24 cellular contexts compared by ENCODE assay signal in genomic region chr12:109744026-109744425, GRCh38. TPM values are rescaled to one million over a fixed set of nuclear protein-coding genes. Genes with fewer than 3 reads are reported as not detected.
A peak's percentile ranks its signal among the peaks of the same experiment; 100 is the strongest.
DNase-seq lines count a peak whose midpoint lies in the region; ATAC-seq and TF ChIP-seq lines count a peak whose summit lies in the region.
"Had no signal": no experiment of that assay in that cellular context is flagged by ENCODE, and none has a peak within 500 bp of the region (broad histone marks: within the 10 kb centered on the region; RNA-seq: fewer than 3 reads in every experiment).

No MANE protein-coding gene starts in this region.

- intact Hi-C loops in left lung (cut with DNase I), result no loop called here

- TF ChIP-seq CTCF in chondrocyte (IDR thresholded peaks at IDR 0.05), result no peak
- TF ChIP-seq CTCF in left lung (IDR thresholded peaks at IDR 0.05), result no peak

- no peak overlapping the region for H3K27ac ChIP-seq in left lung
- H3K27ac ChIP-seq: breast epithelium, neural progenitor cell, RWPE1 had no signal

- H3K4me1 Mint-ChIP-seq in chondrocyte (ENCODE audit: low read depth), result peaks cover 3% of the 10 kb centered on the region
- no peaks in the 10 kb centered on the region for H3K4me1 Mint-ChIP-seq in stimulated activated effector memory CD8-positive, alpha-beta T cell treated with anti-CD3 and anti-CD28 coated beads, Interleukin-12 subunit alpha, Interleukin-12 subunit beta, amount 100 ng/mL, for 72 hours
- H3K4me1 Mint-ChIP-seq: B cell had no signal

- no peak overlapping the region for H3K27ac Mint-ChIP-seq in chondrocyte (ENCODE audit: unreplicated experiment)
- no peak overlapping the region for H3K27ac Mint-ChIP-seq in stimulated activated effector memory CD8-positive, alpha-beta T cell treated with anti-CD3 and anti-CD28 coated beads, Interleukin-12 subunit alpha, Interleukin-12 subunit beta, amount 100 ng/mL, for 72 hours
- H3K27ac Mint-ChIP-seq: B cell, type B pancreatic cell had no signal

- H3K4me3 Mint-ChIP-seq in chondrocyte (ENCODE audit: unreplicated experiment), result no peak overlapping the region
- no peak overlapping the region for H3K4me3 Mint-ChIP-seq in stimulated activated effector memory CD8-positive, alpha-beta T cell treated with anti-CD3 and anti-CD28 coated beads, Interleukin-12 subunit alpha, Interleukin-12 subunit beta, amount 100 ng/mL, for 72 hours
- H3K4me3 Mint-ChIP-seq: B cell, neural progenitor cell, type B pancreatic cell had no signal

- no peak for ATAC-seq in left lung
- peak; percentile 14 for ATAC-seq in stimulated activated effector memory CD8-positive, alpha-beta T cell treated with anti-CD3 and anti-CD28 coated beads, Interleukin-12 subunit alpha, Interleukin-12 subunit beta, amount 100 ng/mL, for 72 hours
- ATAC-seq in HG03095 (IDR thresholded peaks at IDR 0.05; ENCODE audit: unreplicated experiment), result no peak
- ATAC-seq in GM19463 (IDR thresholded peaks at IDR 0.05; ENCODE audit: unreplicated experiment), result no peak
- ATAC-seq: GM12878, left lobe of liver had no signal

- no peaks in the 10 kb centered on the region for H3K27me3 ChIP-seq in left lung
- H3K27me3 ChIP-seq: breast epithelium, neural progenitor cell had no signal

- H3K27me3 Mint-ChIP-seq in chondrocyte (ENCODE audit: low read depth), result peaks cover 3% of the 10 kb centered on the region
- H3K27me3 Mint-ChIP-seq: type B pancreatic cell had no signal

- H3K9me3 Mint-ChIP-seq in chondrocyte (ENCODE audit: low read depth), result no peaks in the 10 kb centered on the region
- no peaks in the 10 kb centered on the region for H3K9me3 Mint-ChIP-seq in stimulated activated effector memory CD8-positive, alpha-beta T cell treated with anti-CD3 and anti-CD28 coated beads, Interleukin-12 subunit alpha, Interleukin-12 subunit beta, amount 100 ng/mL, for 72 hours
- H3K9me3 Mint-ChIP-seq: neural progenitor cell, type B pancreatic cell had no signal

- no peak overlapping the region for H3K4me3 ChIP-seq in left lung
- H3K4me3 ChIP-seq: breast epithelium, GM12878, neural progenitor cell had no signal

- H3K4me1 ChIP-seq in left lung, result no peaks in the 10 kb centered on the region
- H3K4me1 ChIP-seq: breast epithelium had no signal

- no peaks in the 10 kb centered on the region for H3K36me3 ChIP-seq in left lung
- H3K36me3 ChIP-seq: breast epithelium, neural progenitor cell had no signal

- DNase-seq in activated effector memory CD4-positive, alpha-beta T cell treated with anti-CD3 and anti-CD28 coated beads, Interleukin-2, amount 50 U/mL, for 16 hours, result peak; percentile 59
- DNase-seq in activated effector memory CD4-positive, alpha-beta T cell treated with Interleukin-2 at 50 U/mL for 16 hours, result no peak
- DNase-seq in chondrocyte (ENCODE audit: low spot score) (peak; percentile 68), left lung (peak; percentile 21 to 71), dermis blood vessel endothelial cell (no peak)
- DNase-seq in stimulated activated effector memory CD8-positive, alpha-beta T cell treated with anti-CD3 and anti-CD28 coated beads, Interleukin-12 subunit alpha, Interleukin-12 subunit beta, amount 100 ng/mL, for 72 hours (ENCODE audit: low spot score in 2 of 2), result no peak
- DNase-seq: activated CD4-positive, alpha-beta T cell treated with anti-CD3 and anti-CD28 coated beads for 4 hours; COR-L47; cortex of kidney; DND-41; HCEC 1CT; KBM-7; NCI-H1436; NCI-H510A; SW 1271 had no signal

- no peaks in the 10 kb centered on the region for H3K9me3 ChIP-seq in left lung
- H3K9me3 ChIP-seq: breast epithelium had no signal

- H3K36me3 Mint-ChIP-seq in chondrocyte (ENCODE audit: low read depth), result no peaks in the 10 kb centered on the region
- H3K36me3 Mint-ChIP-seq in stimulated activated effector memory CD8-positive, alpha-beta T cell treated with anti-CD3 and anti-CD28 coated beads, Interleukin-12 subunit alpha, Interleukin-12 subunit beta, amount 100 ng/mL, for 72 hours, result no peaks in the 10 kb centered on the region
- H3K36me3 Mint-ChIP-seq: neural progenitor cell, type B pancreatic cell had no signal

RNA-seq across cellular contexts. Expression of gene FAM222A, which starts 30.4 kb away (rescaled TPM):
- total RNA-seq in chondrocyte (1.0 to 1.5 TPM (median 1.2 TPM) in 3 replicates), left lung (1 to 10 TPM; 2.9 to 3.1 TPM), dermis blood vessel endothelial cell (0.17 and 0.65 TPM in 2 replicates)

Comparison
In these comparisons a context has a peak if more than half of its experiments do, and no peak if none do; other contexts are left out.
1. DNase-seq: peak in activated effector memory CD4-positive, alpha-beta T cell treated with anti-CD3 and anti-CD28 coated beads, Interleukin-2, amount 50 U/mL, for 16 hours (single experiment), chondrocyte (single experiment) and left lung (2 of 2); none in activated effector memory CD4-positive, alpha-beta T cell treated with Interleukin-2 at 50 U/mL for 16 hours (single experiment), stimulated activated effector memory CD8-positive, alpha-beta T cell treated with anti-CD3 and anti-CD28 coated beads, Interleukin-12 subunit alpha, Interleukin-12 subunit beta, amount 100 ng/mL, for 72 hours (0 of 2) and dermis blood vessel endothelial cell (single experiment).